In the genomic region with DNA sequence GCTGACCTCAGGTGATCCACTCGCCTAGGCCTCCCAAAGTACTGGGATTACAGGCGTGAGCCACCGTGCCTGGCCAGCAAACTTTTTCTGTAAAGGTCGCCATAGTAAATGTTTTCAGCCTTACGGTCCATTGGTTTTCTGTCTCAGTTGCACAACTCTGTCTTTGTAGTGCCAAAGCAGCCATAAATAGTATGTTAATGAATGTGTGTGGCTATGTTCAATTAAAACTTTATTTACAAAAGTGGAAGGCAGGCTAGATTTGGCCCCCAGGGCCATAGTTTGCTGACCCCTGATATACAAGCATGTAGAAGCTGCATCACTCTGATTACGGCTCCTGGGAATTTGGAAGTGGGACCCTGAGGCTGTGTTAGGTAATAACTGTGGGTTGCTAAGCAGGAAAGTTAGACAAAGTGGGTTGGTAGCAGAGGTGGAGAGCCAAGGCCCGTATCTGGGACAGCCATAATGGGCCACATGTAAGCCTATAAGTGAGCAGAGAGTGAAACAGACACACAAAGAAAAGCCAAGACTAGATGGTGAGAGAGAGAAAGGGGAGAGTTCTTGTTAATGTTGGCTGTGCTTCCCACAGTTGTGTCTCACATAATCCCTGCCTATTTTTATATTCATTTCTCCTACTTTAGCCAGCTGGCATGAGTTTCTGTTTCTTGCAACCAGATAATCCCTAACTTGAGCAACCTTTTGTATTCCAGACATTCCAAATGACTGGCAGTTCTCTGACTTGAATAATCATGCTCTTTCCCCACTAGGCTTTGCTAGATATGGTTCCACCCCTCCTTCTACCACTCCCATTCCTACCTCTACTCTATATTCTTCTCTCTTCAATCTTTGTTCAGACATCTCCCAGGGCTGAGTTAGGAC, we compare ENCODE assay signal across 17 cellular contexts. TPM values are rescaled to one million over a fixed set of nuclear protein-coding genes. Genes with fewer than 3 reads are reported as not detected.
DNase-seq lines count a peak whose midpoint lies in the region; ATAC-seq and TF ChIP-seq lines count a peak whose summit lies in the region.
"Had no signal": no experiment of that assay in that cellular context is flagged by ENCODE, and none has a peak within 500 bp of the region (broad histone marks: within the 10 kb centered on the region; RNA-seq: fewer than 3 reads in every experiment).

No MANE protein-coding gene starts in this region.

- CTCF ChIA-PET in mammary epithelial cell (lab: Charles Lee; ENCODE audit: low non-redundant PET), result no interaction called here

- no peaks in the 10 kb centered on the region for H3K79me2 ChIP-seq in mammary epithelial cell (ENCODE audit: insufficient read depth, low read length)

- no peaks in the 10 kb centered on the region for H3K36me3 ChIP-seq in mammary epithelial cell (ENCODE audit: insufficient read depth, low read length)
- no peaks in the 10 kb centered on the region for H3K36me3 ChIP-seq in heart right ventricle

- dilution Hi-C loops in mammary epithelial cell (cut with HindIII; ENCODE audit: low sequenced_read_pairs), result no loop called here

- H3K27me3 ChIP-seq in mammary epithelial cell (ENCODE audit: insufficient read depth, low read length) (no peaks in the 10 kb centered on the region), heart right ventricle (no peaks in the 10 kb centered on the region)

- H3K9me3 ChIP-seq in mammary epithelial cell (replicated peaks; ENCODE audit: insufficient read depth, low read length) (no peaks in the 10 kb centered on the region), heart right ventricle (peaks cover 0 to 16% (median 2%) of the 10 kb centered on the region in 11 donors)

- 82% methylated on average over 7 of the region's 7 CpGs for WGBS in mammary epithelial cell (ENCODE audit: low coverage, missing lambda C conversion rate)
- 81 to 87% methylated on average over 7 of the region's 7 CpGs for WGBS in heart right ventricle, 2 donors

- H3K27ac ChIP-seq in mammary epithelial cell (ENCODE audit: insufficient read depth, low read depth, low read length) (no peak overlapping the region), heart right ventricle (peak overlapping the region in 6 of 10 donors; percentile 0 to 39 (median 26))

- peak in 7 of 8 donors; percentile 25 to 66 (median 47) for ATAC-seq in heart right ventricle
- ATAC-seq in GM18873 (IDR thresholded peaks at IDR 0.05; ENCODE audit: low FRiP score, unreplicated experiment), result no peak

- DNase-seq in GM04503 (ENCODE audit: low read depth), result peak; percentile 45
- DNase-seq in mammary epithelial cell, result peak; percentile 48
- DNase-seq in heart right ventricle, result no peak
- DNase-seq in skeletal muscle cell (ENCODE audit: low read depth), result peak; percentile 36
- DNase-seq in GM13976 (ENCODE audit: low spot score), result no peak
- DNase-seq in KBM-7, result no peak
- DNase-seq in GDM1 (lab: John Stamatoyannopoulos, UW), result no peak
- DNase-seq: activated CD8-positive, alpha-beta memory T cell treated with anti-CD3 and anti-CD28 coated beads for 24 hours; activated gamma-delta T cell; CD4-positive, alpha-beta memory T cell; Karpas-422; NCI-H1930; posterior cingulate gyrus; SIG-M5; stimulated activated naive CD4-positive, alpha-beta T cell treated with Interleukin-2 at 50 U/mL for 16 hours had no signal

- intact Hi-C loops in mammary epithelial cell (cut with micrococcal nuclease), result no loop called here
- intact Hi-C loops in heart right ventricle (cut with DNase I), result loop anchor here in 1 of 10 donors (5.0 kb wide), 1 partner anchor 54 kb away; no protein-coding TSS in a partner anchor

- in situ Hi-C loops in mammary epithelial cell (cut with MboI; ENCODE audit: low sequenced_read_pairs in 2 of 2) (no loop called here), GM13976 (cut with MboI; ENCODE audit: low sequenced_read_pairs, unreplicated experiment) (no loop called here), KBM-7 (cut with MboI; ENCODE audit: low pct_unique_long_range_greater_than_20kb, low sequenced_read_pairs) (no loop called here)

- no peak for TF ChIP-seq CTCF in mammary epithelial cell (conservative IDR thresholded peaks at IDR 0.05 in 1 of 2, IDR thresholded peaks at IDR 0.05 in 1 of 2; ENCODE audit: extremely low read depth in 1 of 2, insufficient read depth in 1 of 2, low read depth in 1 of 2, low read length in 2 of 2)
- no peak for TF ChIP-seq CTCF in heart right ventricle (IDR thresholded peaks at IDR 0.05)
- TF ChIP-seq CTCF in GM13976 (IDR thresholded peaks at IDR 0.05; ENCODE audit: borderline replicate concordance, control extremely low read depth, extremely low read depth, insufficient read depth, missing control alignments), result no peak

- H3K4me1 ChIP-seq in mammary epithelial cell (ENCODE audit: insufficient read depth, low read length), result no peaks in the 10 kb centered on the region
- peaks cover 0 to 21% (median 0%) of the 10 kb centered on the region in 9 donors for H3K4me1 ChIP-seq in heart right ventricle

- no peak overlapping the region for H3K4me2 ChIP-seq in mammary epithelial cell (ENCODE audit: insufficient read depth, low read depth, low read length)

- H3K9ac ChIP-seq in mammary epithelial cell (ENCODE audit: insufficient read depth, low read length), result no peak overlapping the region

- H2AFZ ChIP-seq in mammary epithelial cell (ENCODE audit: low read depth, low read length), result peak overlapping the region; percentile 60

- H3K4me3 ChIP-seq in mammary epithelial cell (replicated peaks in 1 of 3; ENCODE audit: insufficient read depth in 1 of 3, low read depth in 2 of 3, low read length in 3 of 3) (no peak overlapping the region), heart right ventricle (no peak overlapping the region), skeletal muscle cell (ENCODE audit: low read depth, low read length) (no peak overlapping the region)
- H3K4me3 ChIP-seq: lung had no signal

- BruUV-seq in mammary epithelial cell (replicated peaks; lab: Mats Ljungman, UMichigan), result no TSS peak

- no peaks in the 10 kb centered on the region for H4K20me1 ChIP-seq in mammary epithelial cell (ENCODE audit: insufficient read depth, low read length)

RNA-seq across cellular contexts. Expression of gene FOXN2, which starts 7.8 kb away (rescaled TPM):
- total RNA-seq in mammary epithelial cell (10 to 100 TPM; 33.4 to 43.3 TPM), heart right ventricle (10 to 100 TPM in 6 of 10 donors, 1 to 10 TPM in 4; 9.3 to 14.1 (median 10.6) TPM)
- polyA plus RNA-seq in mammary epithelial cell (13.6 TPM), heart right ventricle (1 to 10 TPM; 2.5 to 2.7 TPM)
- polyA minus RNA-seq in mammary epithelial cell, result 57.5 TPM

Comparison
In these comparisons a context has a peak if more than half of its experiments do, and no peak if none do; other contexts are left out.
1. DNase-seq: peak in GM04503 (single experiment), mammary epithelial cell (single experiment) and skeletal muscle cell (single experiment); none in heart right ventricle (0 of 2), GM13976 (single experiment), KBM-7 (single experiment) and GDM1 (single experiment).